Comparison of ENCODE assay signal across 9 cellular contexts in the genomic region with DNA sequence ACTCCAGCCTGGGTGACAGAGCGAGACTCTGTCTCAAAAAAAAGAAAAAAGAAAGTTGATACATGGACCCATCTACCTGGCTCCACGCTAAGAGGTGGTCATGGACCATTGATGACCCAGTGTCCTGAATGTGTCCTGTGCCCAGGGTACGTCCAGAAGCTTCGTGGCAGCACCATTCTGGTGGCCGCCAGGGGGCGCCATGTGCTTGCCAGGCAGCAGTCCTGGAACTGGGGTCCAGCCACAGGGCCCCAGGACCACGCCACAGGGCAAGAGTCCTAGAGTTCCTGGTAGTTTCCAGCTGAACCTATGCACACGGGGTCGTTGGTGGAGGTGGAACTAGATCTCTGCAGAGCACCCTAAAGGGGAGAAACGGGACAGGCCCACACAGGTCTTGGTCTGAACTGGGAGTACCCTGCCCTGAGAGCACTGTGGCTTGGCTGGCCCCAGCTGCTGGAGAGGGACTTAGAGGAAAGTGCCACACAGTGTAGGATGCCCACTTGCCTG. TPM values are rescaled to one million over a fixed set of nuclear protein-coding genes. Genes with fewer than 3 reads are reported as not detected.
DNase-seq lines count a peak whose midpoint lies in the region; ATAC-seq and TF ChIP-seq lines count a peak whose summit lies in the region.
"Had no signal": no experiment of that assay in that cellular context is flagged by ENCODE, and none has a peak within 500 bp of the region (broad histone marks: within the 10 kb centered on the region; RNA-seq: fewer than 3 reads in every experiment).

No MANE protein-coding gene starts in this region.

- no peaks in the 10 kb centered on the region for H3K79me2 ChIP-seq in DOHH2 (ENCODE audit: control insufficient read depth, low read length)
- no peaks in the 10 kb centered on the region for H3K79me2 ChIP-seq in Loucy (ENCODE audit: insufficient read depth, low read length)

- H3F3A ChIP-seq in DOHH2 (ENCODE audit: control insufficient read depth, insufficient read depth) = no peaks in the 10 kb centered on the region
- no peaks in the 10 kb centered on the region for H3F3A ChIP-seq in Loucy (ENCODE audit: low read depth)

- H3K4me2 ChIP-seq in DOHH2 (ENCODE audit: low read length) = no peak overlapping the region
- no peak overlapping the region for H3K4me2 ChIP-seq in Loucy (ENCODE audit: low read depth, low read length, poor library complexity, severe bottlenecking)

- H2AFZ ChIP-seq in Loucy (ENCODE audit: low read length) = no peak overlapping the region

- H3K4me3 ChIP-seq in DOHH2 (ENCODE audit: low read length) (no peak overlapping the region), Loucy (ENCODE audit: low read length, poor library complexity, severe bottlenecking) (no peak overlapping the region), lower leg skin (ENCODE audit: low read depth, poor library complexity, severe bottlenecking) (no peak overlapping the region)
- H3K4me3 ChIP-seq: SK-N-MC had no signal

- H3K9me3 ChIP-seq in DOHH2 (ENCODE audit: control insufficient read depth, insufficient read depth, low read length) (no peaks in the 10 kb centered on the region), Loucy (ENCODE audit: insufficient read depth, low read depth, low read length) (no peaks in the 10 kb centered on the region)

- H3K9me2 ChIP-seq in DOHH2 (replicated peaks; ENCODE audit: control insufficient read depth, low read length) (no peaks in the 10 kb centered on the region), Loucy (replicated peaks; ENCODE audit: low read depth, low read length) (no peaks in the 10 kb centered on the region)

- 22 to 23% methylated on average over 10 of the region's 10 CpGs for WGBS in lower leg skin, 2 donors

- ATAC-seq in GM21447 (IDR thresholded peaks at IDR 0.05; ENCODE audit: unreplicated experiment) = no peak

- H3K27me3 ChIP-seq in DOHH2 (ENCODE audit: control insufficient read depth, low read length) (no peaks in the 10 kb centered on the region), Loucy (ENCODE audit: insufficient read depth, low read length, poor library complexity, severe bottlenecking) (no peaks in the 10 kb centered on the region)

- TF ChIP-seq POLR2A in lower leg skin (IDR thresholded peaks at IDR 0.05) = no peak

- H3K36me3 ChIP-seq in DOHH2 (ENCODE audit: control insufficient read depth, low read length) (no peaks in the 10 kb centered on the region), Loucy (ENCODE audit: insufficient read depth, low read length) (no peaks in the 10 kb centered on the region)

- DNase-seq in activated CD4-positive, alpha-beta T cell treated with anti-CD3 and anti-CD28 coated beads for 4 hours = peak; percentile 66 to 68
- DNase-seq in cerebellum (ENCODE audit: low spot score) (peak; percentile 41), lower leg skin (ENCODE audit: low spot score in 2 of 2) (peak; percentile 21 to 90), NCI-H1048 (lab: John Stamatoyannopoulos, UW) (no peak)
- peak; percentile 32 to 70 (median 44) for DNase-seq in stimulated activated CD4-positive, alpha-beta T cell treated with anti-CD3 and anti-CD28 coated beads, TNF-alpha, amount 100 ng/mL, for 48 hours (ENCODE audit: low read depth in 3 of 3)

- H3K27ac ChIP-seq in DOHH2 (ENCODE audit: low read depth, low read length) = no peak overlapping the region
- H3K27ac ChIP-seq: SK-N-MC had no signal

- H4K20me1 ChIP-seq in DOHH2 (ENCODE audit: control insufficient read depth, insufficient read depth, low read depth, low read length) (no peaks in the 10 kb centered on the region), Loucy (ENCODE audit: insufficient read depth, low read length, poor library complexity, severe bottlenecking) (no peaks in the 10 kb centered on the region)

- intact Hi-C loops in lower leg skin (cut with DNase I; ENCODE audit: low total_unique reads) = no loop called here

- H3K4me1 ChIP-seq in DOHH2 (ENCODE audit: control insufficient read depth, low read length) (no peaks in the 10 kb centered on the region), Loucy (ENCODE audit: insufficient read depth, low read length, poor library complexity, severe bottlenecking) (no peaks in the 10 kb centered on the region)

- H3K9ac ChIP-seq in Loucy (ENCODE audit: low read depth, low read length, poor library complexity, severe bottlenecking) = no peak overlapping the region

- TF ChIP-seq CTCF in DOHH2 (IDR thresholded peaks at IDR 0.05; ENCODE audit: low read depth, low read length, poor library complexity, severe bottlenecking) (peak; percentile 96), Loucy (conservative IDR thresholded peaks at IDR 0.05; ENCODE audit: low read length) (peak; percentile 91), lower leg skin (IDR thresholded peaks at IDR 0.05) (no peak)

RNA-seq across cellular contexts. Expression of a gene that starts 19.9 kb away (rescaled TPM):
- total RNA-seq in cerebellum (6.4 TPM), lower leg skin (10 to 100 TPM; 25.0 to 33.3 (median 29.1) TPM)

RNA-seq across cellular contexts. Expression of a gene that starts 31.9 kb away (rescaled TPM):
- total RNA-seq in cerebellum (not detected), lower leg skin (10 to 100 TPM; 20.8 to 46.5 (median 29.0) TPM)

Comparison
In these comparisons a context has a peak if more than half of its experiments do, and no peak if none do; other contexts are left out.
1. CTCF ChIP-seq: peak in DOHH2 (single experiment) and Loucy (single experiment); none in lower leg skin (0 of 3).
2. RNA of a gene that starts 31.9 kb away (total RNA-seq): 20.8 to 46.5 TPM in lower leg skin; not detected in cerebellum (single experiment); every median in the first group is over 10 times any median in the second.